Comparison of ENCODE assay signal across 24 cellular contexts in genomic region chr1:166119678-166120077, GRCh38.
"Had no signal": no experiment of that assay in that cellular context is flagged by ENCODE, and none has a peak within 500 bp of the region (broad histone marks: within the 10 kb centered on the region; RNA-seq: fewer than 3 reads in every experiment).

No MANE protein-coding gene starts in this region.

- ATAC-seq: activated naive CD4-positive, alpha-beta T cell treated with anti-CD3 and anti-CD28 coated beads, Interleukin-2, amount 50 U/mL, for 72 hours; activated T-cell treated with anti-CD3 and anti-CD28 coated beads, Interleukin-2, amount 50 U/mL, for 4 hours; K562; PC-3; T-cell had no signal

- H3K4me3 ChIP-seq: K562, SJSA1 had no signal

- H3K9me3 Mint-ChIP-seq: activated CD4-positive, alpha-beta memory T cell treated with anti-CD3 and anti-CD28 coated beads for 36 hours; activated CD4-positive, alpha-beta T cell treated with anti-CD3 and anti-CD28 coated beads, Interleukin-2, amount 10 ng/mL, durations not matched to agents 7 days and 5 days; activated naive CD4-positive, alpha-beta T cell treated with anti-CD3 and anti-CD28 coated beads, Interleukin-2, amount 50 U/mL, for 72 hours; brain; central memory CD8-positive, alpha-beta T cell; T-cell had no signal

- H3K4me1 ChIP-seq: SJSA1 had no signal

- H3K4me3 Mint-ChIP-seq: activated CD4-positive, alpha-beta memory T cell treated with anti-CD3 and anti-CD28 coated beads for 36 hours; activated CD4-positive, alpha-beta T cell treated with anti-CD3 and anti-CD28 coated beads, Interleukin-2, amount 10 ng/mL, durations not matched to agents 7 days and 5 days; activated T-cell treated with anti-CD3 and anti-CD28 coated beads, Interleukin-2, amount 50 U/mL, for 4 hours; brain; central memory CD8-positive, alpha-beta T cell; T-cell had no signal

- H3K36me3 Mint-ChIP-seq: activated CD4-positive, alpha-beta memory T cell treated with anti-CD3 and anti-CD28 coated beads for 36 hours; activated naive CD4-positive, alpha-beta T cell treated with anti-CD3 and anti-CD28 coated beads, Interleukin-2, amount 50 U/mL, for 72 hours; brain; T-cell had no signal

- H3K9me3 ChIP-seq: SJSA1 had no signal

- H3K27ac Mint-ChIP-seq: activated CD4-positive, alpha-beta memory T cell treated with anti-CD3 and anti-CD28 coated beads for 36 hours; activated CD4-positive, alpha-beta T cell treated with anti-CD3 and anti-CD28 coated beads, Interleukin-2, amount 10 ng/mL, durations not matched to agents 7 days and 5 days; activated naive CD4-positive, alpha-beta T cell treated with anti-CD3 and anti-CD28 coated beads, Interleukin-2, amount 50 U/mL, for 72 hours; T-cell had no signal

- H3K36me3 ChIP-seq: SJSA1 had no signal

- H3K27me3 ChIP-seq: SJSA1 had no signal

- DNase-seq: activated CD4-positive, alpha-beta memory T cell treated with anti-CD3 and anti-CD28 coated beads for 36 hours; activated CD4-positive, alpha-beta T cell treated with anti-CD3 and anti-CD28 coated beads, Interleukin-2, amount 10 ng/mL, durations not matched to agents 7 days and 5 days; activated CD4-positive, CD25-positive, alpha-beta regulatory T cell; activated CD8-positive, alpha-beta memory T cell treated with anti-CD3 and anti-CD28 coated beads for 24 hours; activated effector memory CD4-positive, alpha-beta T cell treated with anti-CD3 and anti-CD28 coated beads, Interleukin-2, amount 50 U/mL, for 16 hours; activated naive CD4-positive, alpha-beta T cell treated with Interleukin-2 at 50 U/mL for 16 hours; activated T-cell treated with anti-CD3 and anti-CD28 coated beads, Interleukin-2, amount 50 U/mL, for 4 hours; Karpas-422; MM.1S; NCI-H1048; NCI-H146; NCI-H2029; NCI-H2107; NCI-H510A treated with DMSO at 0.1 percent for 48 hours; NCI-H69; PC-3; SHP77; T-cell had no signal

- H3K4me1 Mint-ChIP-seq: activated CD4-positive, alpha-beta T cell treated with anti-CD3 and anti-CD28 coated beads, Interleukin-2, amount 10 ng/mL, durations not matched to agents 7 days and 5 days; central memory CD8-positive, alpha-beta T cell; T-cell had no signal

- H3K27me3 Mint-ChIP-seq: activated CD4-positive, alpha-beta T cell treated with anti-CD3 and anti-CD28 coated beads, Interleukin-2, amount 10 ng/mL, durations not matched to agents 7 days and 5 days had no signal

- H3K27ac ChIP-seq: SJSA1, VCaP had no signal
